In genomic region chr17:32303861-32304288, GRCh38 we compare ENCODE assay signal across 15 cellular contexts. TPM values are rescaled to one million over a fixed set of nuclear protein-coding genes. Genes with fewer than 3 reads are reported as not detected.
A peak's percentile ranks its signal among the peaks of the same experiment; 100 is the strongest.
DNase-seq lines count a peak whose midpoint lies in the region; ATAC-seq, FAIRE-seq and TF ChIP-seq lines count a peak whose summit lies in the region.
"Had no signal": no experiment of that assay in that cellular context is flagged by ENCODE, and none has a peak within 500 bp of the region (broad histone marks: within the 10 kb centered on the region; RNA-seq: fewer than 3 reads in every experiment).

No MANE protein-coding gene starts in this region.

- ATAC-seq in stimulated activated naive B cell treated with anti-CD40 and anti-IgM and Interleukin-4, amounts not matched to agents 10 μg/mL and 1 μg/mL and 100 μg/mL, for 72 hours (replicated peaks), result no peak
- ATAC-seq in GM18519 (IDR thresholded peaks at IDR 0.05; ENCODE audit: low FRiP score, unreplicated experiment), result no peak
- ATAC-seq in HG02981 (IDR thresholded peaks at IDR 0.05; ENCODE audit: unreplicated experiment), result no peak
- no peak for ATAC-seq in GM19328 (IDR thresholded peaks at IDR 0.05; ENCODE audit: unreplicated experiment)
- ATAC-seq: activated T-helper 17 cell treated with anti-CD3 and anti-CD28 coated beads, Interleukin-2, amount 50 U/mL, for 72 hours; stimulated activated naive CD8-positive, alpha-beta T cell treated with anti-CD3 and anti-CD28 coated beads, Interleukin-15, amount 100 ng/mL, for 72 hours; upper lobe of right lung had no signal

- dilution Hi-C loops in endothelial cell of umbilical vein (cut with MboI; ENCODE audit: extremely low pct_ligation_motif_present, low sequenced_read_pairs), result no loop called here

- no peak overlapping the region for H3K9ac ChIP-seq in endothelial cell of umbilical vein (replicated peaks; ENCODE audit: extremely low read depth, insufficient read depth, low read length)

- no peak for TF ChIP-seq CTCF in endothelial cell of umbilical vein (IDR thresholded peaks at IDR 0.05; ENCODE audit: extremely low read depth in 1 of 2, insufficient read depth in 1 of 2, low read depth in 1 of 2, low read length in 2 of 2)

- DNase-seq in NCI-H82 treated with DMSO at 0.1 percent for 48 hours (lab: John Stamatoyannopoulos, UW; ENCODE audit: unreplicated experiment) (peak; percentile 12), NCI-H82 (lab: John Stamatoyannopoulos, UW) (no peak), NCI-H2029 treated with DMSO at 0.1 percent for 48 hours (lab: John Stamatoyannopoulos, UW) (peak; percentile 51), endothelial cell of umbilical vein (ENCODE audit: low read depth, low spot score) (no peak)
- DNase-seq in stimulated activated naive B cell treated with anti-CD40 and anti-IgM and Interleukin-4, amounts not matched to agents 10 μg/mL and 1 μg/mL and 100 μg/mL, for 72 hours, result no peak
- DNase-seq: activated CD4-positive, CD25-positive, alpha-beta regulatory T cell; head of caudate nucleus; stimulated activated naive CD8-positive, alpha-beta T cell treated with anti-CD3 and anti-CD28 coated beads, Interleukin-15, amount 100 ng/mL, for 72 hours; upper lobe of right lung had no signal

- H3K79me2 ChIP-seq in endothelial cell of umbilical vein (ENCODE audit: control insufficient read depth, insufficient read depth, low read length), result no peaks in the 10 kb centered on the region

- no peak for FAIRE-seq in endothelial cell of umbilical vein (lab: Jason Lieb, UNC)

- H3K27ac Mint-ChIP-seq in stimulated activated naive B cell treated with anti-CD40 and anti-IgM and Interleukin-4, amounts not matched to agents 10 μg/mL and 1 μg/mL and 100 μg/mL, for 72 hours, result peak overlapping the region; percentile 15
- H3K27ac Mint-ChIP-seq: IgD-negative memory B cell; stimulated activated naive CD8-positive, alpha-beta T cell treated with anti-CD3 and anti-CD28 coated beads, Interleukin-15, amount 100 ng/mL, for 72 hours had no signal

- no peaks in the 10 kb centered on the region for H3K4me1 ChIP-seq in endothelial cell of umbilical vein (ENCODE audit: control insufficient read depth, extremely low read depth, insufficient read depth, low read length)
- H3K4me1 ChIP-seq: upper lobe of right lung had no signal

- H3K36me3 Mint-ChIP-seq in stimulated activated naive B cell treated with anti-CD40 and anti-IgM and Interleukin-4, amounts not matched to agents 10 μg/mL and 1 μg/mL and 100 μg/mL, for 72 hours, result no peaks in the 10 kb centered on the region

- peaks cover 13 to 14% of the 10 kb centered on the region in 2 donors for H3K27me3 Mint-ChIP-seq in stimulated activated naive B cell treated with anti-CD40 and anti-IgM and Interleukin-4, amounts not matched to agents 10 μg/mL and 1 μg/mL and 100 μg/mL, for 72 hours
- H3K27me3 Mint-ChIP-seq: activated T-helper 17 cell treated with anti-CD3 and anti-CD28 coated beads, Interleukin-2, amount 50 U/mL, for 72 hours; stimulated activated naive CD8-positive, alpha-beta T cell treated with anti-CD3 and anti-CD28 coated beads, Interleukin-15, amount 100 ng/mL, for 72 hours had no signal

- H4K20me1 ChIP-seq in endothelial cell of umbilical vein (replicated peaks; ENCODE audit: control insufficient read depth, extremely low read depth, insufficient read depth, low read length), result no peaks in the 10 kb centered on the region

- H3K9me3 Mint-ChIP-seq in stimulated activated naive B cell treated with anti-CD40 and anti-IgM and Interleukin-4, amounts not matched to agents 10 μg/mL and 1 μg/mL and 100 μg/mL, for 72 hours, result no peaks in the 10 kb centered on the region
- H3K9me3 Mint-ChIP-seq: activated T-helper 17 cell treated with anti-CD3 and anti-CD28 coated beads, Interleukin-2, amount 50 U/mL, for 72 hours; IgD-negative memory B cell; stimulated activated naive CD8-positive, alpha-beta T cell treated with anti-CD3 and anti-CD28 coated beads, Interleukin-15, amount 100 ng/mL, for 72 hours had no signal

- CTCF ChIA-PET in endothelial cell of umbilical vein (lab: Charles Lee), result interaction anchor here (1.2 kb wide), 1 partner anchor 13 kb away, joined by 3 read pairs; no protein-coding TSS in a partner anchor

- no peak overlapping the region for H2AFZ ChIP-seq in endothelial cell of umbilical vein (ENCODE audit: low read depth, low read length)

- H3K4me3 ChIP-seq in endothelial cell of umbilical vein (replicated peaks in 1 of 3; ENCODE audit: insufficient read depth in 1 of 3, low read depth in 1 of 3, low read length in 3 of 3), result no peak overlapping the region
- H3K4me3 ChIP-seq: upper lobe of right lung had no signal

- H3K4me3 Mint-ChIP-seq in stimulated activated naive B cell treated with anti-CD40 and anti-IgM and Interleukin-4, amounts not matched to agents 10 μg/mL and 1 μg/mL and 100 μg/mL, for 72 hours, result no peak overlapping the region
- H3K4me3 Mint-ChIP-seq: activated T-helper 17 cell treated with anti-CD3 and anti-CD28 coated beads, Interleukin-2, amount 50 U/mL, for 72 hours; IgD-negative memory B cell; stimulated activated naive CD8-positive, alpha-beta T cell treated with anti-CD3 and anti-CD28 coated beads, Interleukin-15, amount 100 ng/mL, for 72 hours had no signal

- POLR2A ChIA-PET in endothelial cell of umbilical vein (lab: Charles Lee), result no interaction called here

- H3K27ac ChIP-seq in endothelial cell of umbilical vein (ENCODE audit: insufficient read depth, low read depth, low read length), result no peak overlapping the region
- H3K27ac ChIP-seq: upper lobe of right lung had no signal

- no peak overlapping the region for H3K4me2 ChIP-seq in endothelial cell of umbilical vein (ENCODE audit: insufficient read depth, low read length)

- H3K36me3 ChIP-seq in endothelial cell of umbilical vein (ENCODE audit: control insufficient read depth in 2 of 2, extremely low read depth in 1 of 2, insufficient read depth in 2 of 2, low read length in 2 of 2), result no peaks in the 10 kb centered on the region
- H3K36me3 ChIP-seq: upper lobe of right lung had no signal

- H3K27me3 ChIP-seq in endothelial cell of umbilical vein (ENCODE audit: control insufficient read depth in 2 of 2, insufficient read depth in 2 of 2, low read length in 2 of 2), result peaks cover 5 to 10% of the 10 kb centered on the region in 2 experiments
- H3K27me3 ChIP-seq: upper lobe of right lung had no signal

- no peak for TF ChIP-seq POLR2A in endothelial cell of umbilical vein (IDR thresholded peaks at IDR 0.05; ENCODE audit: low read depth, low read length)

- no peaks in the 10 kb centered on the region for H3K9me1 ChIP-seq in endothelial cell of umbilical vein (replicated peaks; ENCODE audit: control insufficient read depth, extremely low read depth, insufficient read depth, low read length)

- intact Hi-C loops in endothelial cell of umbilical vein (cut with micrococcal nuclease), result no loop called here

- H3K4me1 Mint-ChIP-seq in stimulated activated naive B cell treated with anti-CD40 and anti-IgM and Interleukin-4, amounts not matched to agents 10 μg/mL and 1 μg/mL and 100 μg/mL, for 72 hours, result no peaks in the 10 kb centered on the region
- H3K4me1 Mint-ChIP-seq: activated T-helper 17 cell treated with anti-CD3 and anti-CD28 coated beads, Interleukin-2, amount 50 U/mL, for 72 hours; IgD-negative memory B cell; stimulated activated naive CD8-positive, alpha-beta T cell treated with anti-CD3 and anti-CD28 coated beads, Interleukin-15, amount 100 ng/mL, for 72 hours had no signal

- H3K9me3 ChIP-seq in endothelial cell of umbilical vein (replicated peaks; ENCODE audit: control insufficient read depth, insufficient read depth, low read length), result no peaks in the 10 kb centered on the region
- H3K9me3 ChIP-seq: upper lobe of right lung had no signal

- no TSS peak for BruUV-seq in endothelial cell of umbilical vein (replicated peaks; lab: Mats Ljungman, UMichigan)

TF ChIP-seq in endothelial cell of umbilical vein, 7 proteins besides CTCF, POLR2A, EP300 and RAD21 (continues in another document):
- TF ChIP-seq MAX (IDR thresholded peaks at IDR 0.05; ENCODE audit: insufficient read depth, insufficient read length) (no peak), JUN (IDR thresholded peaks at IDR 0.05; ENCODE audit: borderline replicate concordance, insufficient read depth, insufficient read length, low read depth) (peak; percentile 32), EZH2 (IDR thresholded peaks at IDR 0.05; ENCODE audit: borderline replicate concordance, low read depth, low read length, severe bottlenecking) (no peak), POLR2AphosphoS5 (IDR thresholded peaks at IDR 0.05; ENCODE audit: insufficient read depth, low read depth, low read length) (no peak)

RNA-seq across cellular contexts. Expression of gene C17orf75, which starts 38.1 kb away (rescaled TPM):
- total RNA-seq in endothelial cell of umbilical vein, result 19.1 and 21.5 TPM in 2 replicates
- 6.3 and 8.8 TPM in 2 replicates for polyA plus RNA-seq in endothelial cell of umbilical vein
- 11.2 and 13.7 TPM in 2 replicates for polyA plus RNA-seq in endothelial cell of umbilical vein (2011; cell fraction: cytosol; rRNA removed)
- polyA plus RNA-seq in endothelial cell of umbilical vein (2011; cell fraction: nucleus; rRNA removed), result 23.4 and 25.3 TPM in 2 replicates
- 17.7 and 27.4 TPM in 2 replicates for polyA plus RNA-seq in endothelial cell of umbilical vein (2012)
- 6.6 and 9.3 TPM in 2 replicates for polyA minus RNA-seq in endothelial cell of umbilical vein
- polyA minus RNA-seq in endothelial cell of umbilical vein (2011; cell fraction: cytosol; rRNA and poly(A)+ RNA removed), result 6.5 TPM
- 6.0 and 7.4 TPM in 2 replicates for polyA minus RNA-seq in endothelial cell of umbilical vein (2011; cell fraction: nucleus; rRNA and poly(A)+ RNA removed)

RNA-seq across cellular contexts. Expression of gene RHBDL3, which starts 38.2 kb away (rescaled TPM):
- 0.20 TPM in 1 of 2 replicates, not detected in the other for total RNA-seq in endothelial cell of umbilical vein
- polyA plus RNA-seq in endothelial cell of umbilical vein, result 0.08 and 0.11 TPM in 2 replicates
- 0.03 and 0.11 TPM in 2 replicates for polyA plus RNA-seq in endothelial cell of umbilical vein (2011; cell fraction: cytosol; rRNA removed)
- 0.05 and 0.10 TPM in 2 replicates for polyA plus RNA-seq in endothelial cell of umbilical vein (2011; cell fraction: nucleus; rRNA removed)
- 0.04 TPM in 1 of 2 replicates, not detected in the other for polyA plus RNA-seq in endothelial cell of umbilical vein (2012)
- not detected in 2 replicates for polyA minus RNA-seq in endothelial cell of umbilical vein
- not detected for polyA minus RNA-seq in endothelial cell of umbilical vein (2011; cell fraction: cytosol; rRNA and poly(A)+ RNA removed)
- not detected in 2 replicates for polyA minus RNA-seq in endothelial cell of umbilical vein (2011; cell fraction: nucleus; rRNA and poly(A)+ RNA removed)
- total RNA-seq: kidney epithelial cell had no signal
- polyA plus RNA-seq: IgD-negative memory B cell had no signal

RNA-seq across cellular contexts. Expression of gene ZNF207, which starts 46.1 kb away (rescaled TPM):
- total RNA-seq in endothelial cell of umbilical vein, result 206 and 209 TPM in 2 replicates
- polyA plus RNA-seq in endothelial cell of umbilical vein, result 231 and 245 TPM in 2 replicates
- 184 and 198 TPM in 2 replicates for polyA plus RNA-seq in endothelial cell of umbilical vein (2011; cell fraction: cytosol; rRNA removed)
- 314 and 362 TPM in 2 replicates for polyA plus RNA-seq in endothelial cell of umbilical vein (2011; cell fraction: nucleus; rRNA removed)
- 153 and 220 TPM in 2 replicates for polyA plus RNA-seq in endothelial cell of umbilical vein (2012)
- polyA minus RNA-seq in endothelial cell of umbilical vein, result 268 and 284 TPM in 2 replicates
- polyA minus RNA-seq in endothelial cell of umbilical vein (2011; cell fraction: cytosol; rRNA and poly(A)+ RNA removed), result 126 TPM
- polyA minus RNA-seq in endothelial cell of umbilical vein (2011; cell fraction: nucleus; rRNA and poly(A)+ RNA removed), result 284 and 417 TPM in 2 replicates

Comparison
In these comparisons a context has a peak if more than half of its experiments do, and no peak if none do; other contexts are left out.
1. DNase-seq: peak in NCI-H82 treated with DMSO at 0.1 percent for 48 hours (single experiment) and NCI-H2029 treated with DMSO at 0.1 percent for 48 hours (single experiment); none in NCI-H82 (single experiment), endothelial cell of umbilical vein (single experiment) and stimulated activated naive B cell treated with anti-CD40 and anti-IgM and Interleukin-4, amounts not matched to agents 10 μg/mL and 1 μg/mL and 100 μg/mL, for 72 hours (single experiment).